Comparison of ENCODE assay signal across 11 cellular contexts in the genomic region with DNA sequence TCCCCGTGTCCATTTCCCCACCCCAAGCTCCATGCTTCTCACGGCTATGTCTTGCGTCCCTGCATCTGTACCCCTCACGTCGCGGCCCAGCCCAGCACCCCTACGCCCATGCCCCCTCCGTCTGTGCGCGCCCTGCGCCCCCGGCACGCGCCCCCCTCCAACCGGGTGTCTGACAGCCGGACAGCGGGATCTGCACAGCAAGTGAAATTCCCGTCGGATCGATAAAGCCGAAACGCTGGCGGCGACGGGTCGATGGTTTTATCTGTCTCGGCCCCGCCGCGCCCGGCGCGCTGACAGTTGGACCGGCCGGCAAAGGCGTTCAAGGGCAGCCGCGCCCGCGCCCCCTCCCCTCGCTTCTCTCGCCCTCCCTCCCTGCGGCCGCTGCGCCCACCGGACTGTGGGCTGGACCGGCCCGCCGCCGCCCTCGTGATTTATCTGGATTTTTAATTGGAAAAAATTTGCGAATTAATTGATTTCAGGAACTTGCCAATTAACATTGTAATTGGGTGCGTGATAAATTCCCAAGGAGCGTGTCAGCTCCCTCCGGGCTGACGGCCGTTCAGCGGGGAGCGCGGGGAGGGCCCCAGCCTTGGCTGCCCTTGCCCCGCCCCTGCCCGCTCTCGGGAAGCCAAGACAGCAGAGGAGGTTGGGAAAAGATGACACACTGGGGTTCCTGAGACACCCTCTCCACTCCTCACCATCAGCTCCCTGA. TPM values are rescaled to one million over a fixed set of nuclear protein-coding genes. Genes with fewer than 3 reads are reported as not detected.
DNase-seq lines count a peak whose midpoint lies in the region; ATAC-seq and TF ChIP-seq lines count a peak whose summit lies in the region.
"Had no signal": no experiment of that assay in that cellular context is flagged by ENCODE, and none has a peak within 500 bp of the region (broad histone marks: within the 10 kb centered on the region; RNA-seq: fewer than 3 reads in every experiment).

No MANE protein-coding gene starts in this region.

- DNase-seq in Right ventricle myocardium superior (no peak), cardiac septum (ENCODE audit: low spot score) (no peak), mucosa of descending colon (peak in 1 of 3 donors; percentile 24), uterus (peak; percentile 45 to 59), inferior parietal cortex (ENCODE audit: extremely low spot score) (no peak)
- DNase-seq: BE2C, cortex of kidney had no signal

- peak overlapping the region; percentile 69 to 71 for H3K27ac ChIP-seq in uterus
- H3K27ac ChIP-seq: KMS-11 had no signal

- no peaks in the 10 kb centered on the region for H3K9me3 ChIP-seq in mucosa of descending colon
- H3K9me3 ChIP-seq in uterus, result no peaks in the 10 kb centered on the region
- H3K9me3 ChIP-seq: BE2C had no signal

- intact Hi-C loops in Right ventricle myocardium superior (cut with DNase I), result no loop called here
- intact Hi-C loops in cardiac septum (cut with DNase I), result no loop called here
- intact Hi-C loops in mucosa of descending colon (cut with DNase I, micrococcal nuclease), result no loop called here
- intact Hi-C loops in uterus (cut with DNase I; ENCODE audit: low total_unique reads), result no loop called here

- no peak overlapping the region for H3K4me3 ChIP-seq in mucosa of descending colon
- H3K4me3 ChIP-seq in uterus, result peak overlapping the region; percentile 6 to 26

- ATAC-seq in Right ventricle myocardium superior (ENCODE audit: poor library complexity) (peak; percentile 54), esophagus mucosa (peak; percentile 68), mucosa of descending colon (peak; percentile 50), HG03439 (IDR thresholded peaks at IDR 0.05; ENCODE audit: unreplicated experiment) (no peak), GM18505 (IDR thresholded peaks at IDR 0.05; ENCODE audit: unreplicated experiment) (no peak)

- no peaks in the 10 kb centered on the region for H3K27me3 ChIP-seq in uterus

- TF ChIP-seq POLR2A in uterus (IDR thresholded peaks at IDR 0.05) (no peak), GM18505 (IDR thresholded peaks at IDR 0.05; ENCODE audit: borderline replicate concordance, extremely low read depth, insufficient read depth, insufficient read length) (no peak)

- H3K36me3 ChIP-seq in mucosa of descending colon (ENCODE audit: low read depth) (no peaks in the 10 kb centered on the region), uterus (no peaks in the 10 kb centered on the region)
- H3K36me3 ChIP-seq: BE2C had no signal

- H3K4me1 ChIP-seq in mucosa of descending colon (ENCODE audit: low read depth) (no peaks in the 10 kb centered on the region), uterus (no peaks in the 10 kb centered on the region)
- H3K4me1 ChIP-seq: BE2C had no signal

- TF ChIP-seq CTCF in mucosa of descending colon (IDR thresholded peaks at IDR 0.05), result no peak
- TF ChIP-seq CTCF in uterus (IDR thresholded peaks at IDR 0.05), result no peak

RNA-seq across cellular contexts. Expression of gene TMEM53, which starts 57.1 kb away (rescaled TPM):
- total RNA-seq in Right ventricle myocardium superior (8.1 TPM), cardiac septum (9.8 TPM), esophagus mucosa (4.4 TPM), mucosa of descending colon (10 to 100 TPM; 19.3 to 46.0 (median 36.6) TPM), uterus (1 to 10 TPM in 3 of 4 donors, not detected in 1; 1.5 to 5.4 (median 3.8) TPM)

RNA-seq across cellular contexts. Expression of gene ARMH1, which starts 57.4 kb away (rescaled TPM):
- 0.83 TPM for total RNA-seq in Right ventricle myocardium superior
- 0.70 TPM for total RNA-seq in cardiac septum
- total RNA-seq in esophagus mucosa, result not detected
- total RNA-seq in mucosa of descending colon, result 1 to 10 TPM; 1.7 to 4.1 (median 2.3) TPM
- 1 to 10 TPM in 3 of 4 donors, not detected in 1; 2.7 to 7.7 (median 5.2) TPM for total RNA-seq in uterus

Comparison
In these comparisons a context has a peak if more than half of its experiments do, and no peak if none do; other contexts are left out.
1. ATAC-seq: peak in Right ventricle myocardium superior (single experiment), esophagus mucosa (single experiment) and mucosa of descending colon (single experiment); none in HG03439 (single experiment) and GM18505 (single experiment).
2. DNase-seq: peak in uterus (2 of 2); none in Right ventricle myocardium superior (single experiment), cardiac septum (single experiment) and inferior parietal cortex (single experiment).